In the genomic region with DNA sequence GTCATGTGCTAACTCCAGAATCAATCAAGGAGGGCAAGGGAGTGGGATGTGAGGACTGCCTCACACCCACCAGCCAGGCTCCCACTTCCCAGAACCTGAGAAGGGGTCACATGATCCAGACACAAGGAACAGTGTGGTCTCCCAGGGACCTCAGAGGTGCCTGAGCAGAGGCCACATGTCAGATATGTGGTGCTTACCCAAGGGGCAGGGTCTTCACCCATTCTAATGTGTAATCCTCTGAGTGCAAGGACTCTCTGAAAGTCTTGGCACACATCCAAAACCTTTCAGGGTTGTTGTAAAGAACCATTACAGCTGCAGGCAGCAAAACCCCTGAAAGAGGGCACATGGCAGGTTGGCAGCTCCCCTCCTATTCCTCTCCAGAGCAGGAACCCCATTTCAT, we compare ENCODE assay signal across 18 cellular contexts.
"Had no signal": no experiment of that assay in that cellular context is flagged by ENCODE, and none has a peak within 500 bp of the region (broad histone marks: within the 10 kb centered on the region; RNA-seq: fewer than 3 reads in every experiment).

No MANE protein-coding gene starts in this region.

- H3K4me1 Mint-ChIP-seq: stimulated activated memory B cell treated with anti-CD40 and anti-IgM and Interleukin-4, amounts not matched to agents 10 μg/mL and 1 μg/mL and 100 μg/mL, for 72 hours had no signal

- H3K4me3 ChIP-seq: ascending aorta, dorsolateral prefrontal cortex, prostate gland, spleen, tibial artery had no signal

- H3K27me3 ChIP-seq: ascending aorta, dorsolateral prefrontal cortex, spleen, tibial artery had no signal

- H3K9me3 Mint-ChIP-seq: activated naive CD8-positive, alpha-beta T cell treated with anti-CD3 and anti-CD28 coated beads, Interleukin-2, amount 50 U/mL, for 24 hours had no signal

- H3K36me3 Mint-ChIP-seq: natural killer cell treated with Interleukin-12 subunit alpha and Interleukin-12 subunit beta and Interleukin-15 and Interleukin-18, amount 100 ng/mL, for 72 hours; stimulated activated memory B cell treated with anti-CD40 and anti-IgM and Interleukin-4, amounts not matched to agents 10 μg/mL and 1 μg/mL and 100 μg/mL, for 72 hours had no signal

- H3K27ac ChIP-seq: ascending aorta, dorsolateral prefrontal cortex, prostate gland, spleen, tibial artery, VCaP had no signal

- H3K27me3 Mint-ChIP-seq: activated naive CD8-positive, alpha-beta T cell treated with anti-CD3 and anti-CD28 coated beads, Interleukin-2, amount 50 U/mL, for 24 hours; natural killer cell treated with Interleukin-12 subunit alpha and Interleukin-12 subunit beta and Interleukin-15 and Interleukin-18, amount 100 ng/mL, for 72 hours; stimulated activated memory B cell treated with anti-CD40 and anti-IgM and Interleukin-4, amounts not matched to agents 10 μg/mL and 1 μg/mL and 100 μg/mL, for 72 hours had no signal

- FAIRE-seq: bronchial epithelial cell had no signal

- ATAC-seq: activated CD8-positive, alpha-beta T cell treated with anti-CD3 and anti-CD28 coated beads, Interleukin-2, amount 10 ng/mL, durations not matched to agents 7 days and 5 days; activated naive CD8-positive, alpha-beta T cell treated with anti-CD3 and anti-CD28 coated beads, Interleukin-2, amount 50 U/mL, for 24 hours; left lobe of liver; natural killer cell treated with Interleukin-12 subunit alpha and Interleukin-12 subunit beta and Interleukin-15 and Interleukin-18, amount 100 ng/mL, for 72 hours; sciatic nerve; stimulated activated memory B cell treated with anti-CD40 and anti-IgM and Interleukin-4, amounts not matched to agents 10 μg/mL and 1 μg/mL and 100 μg/mL, for 72 hours had no signal

- DNase-seq: activated CD4-positive, alpha-beta T cell treated with anti-CD3 and anti-CD28 coated beads for 4 hours; activated CD8-positive, alpha-beta T cell treated with anti-CD3 and anti-CD28 coated beads, Interleukin-2, amount 10 ng/mL, durations not matched to agents 7 days and 5 days; activated naive CD4-positive, alpha-beta T cell treated with Interleukin-2 at 50 U/mL for 16 hours; activated naive CD8-positive, alpha-beta T cell treated with anti-CD3 and anti-CD28 coated beads, Interleukin-2, amount 50 U/mL, for 24 hours; dorsolateral prefrontal cortex; foreskin melanocyte; occipital lobe; spleen; stimulated activated CD4-positive, alpha-beta T cell treated with anti-CD3 and anti-CD28 coated beads, Interleukin-1b, Interleukin-23, amount 100 ng/mL, for 48 hours; tibial artery had no signal

- H3K4me1 ChIP-seq: ascending aorta, prostate gland, spleen, tibial artery had no signal

- H3K36me3 ChIP-seq: ascending aorta, prostate gland, spleen, tibial artery had no signal

- H3K27ac Mint-ChIP-seq: activated CD8-positive, alpha-beta T cell treated with anti-CD3 and anti-CD28 coated beads, Interleukin-2, amount 10 ng/mL, durations not matched to agents 7 days and 5 days; activated naive CD8-positive, alpha-beta T cell treated with anti-CD3 and anti-CD28 coated beads, Interleukin-2, amount 50 U/mL, for 24 hours; stimulated activated memory B cell treated with anti-CD40 and anti-IgM and Interleukin-4, amounts not matched to agents 10 μg/mL and 1 μg/mL and 100 μg/mL, for 72 hours had no signal

- H3K9me3 ChIP-seq: ascending aorta, prostate gland had no signal

- H3K4me3 Mint-ChIP-seq: activated CD8-positive, alpha-beta T cell treated with anti-CD3 and anti-CD28 coated beads, Interleukin-2, amount 10 ng/mL, durations not matched to agents 7 days and 5 days; activated naive CD8-positive, alpha-beta T cell treated with anti-CD3 and anti-CD28 coated beads, Interleukin-2, amount 50 U/mL, for 24 hours; natural killer cell treated with Interleukin-12 subunit alpha and Interleukin-12 subunit beta and Interleukin-15 and Interleukin-18, amount 100 ng/mL, for 72 hours; stimulated activated memory B cell treated with anti-CD40 and anti-IgM and Interleukin-4, amounts not matched to agents 10 μg/mL and 1 μg/mL and 100 μg/mL, for 72 hours had no signal
